ENCODE assay signal across 25 cellular contexts in genomic region chr5:2095011-2095410, GRCh38.
"Had no signal": no experiment of that assay in that cellular context is flagged by ENCODE, and none has a peak within 500 bp of the region (broad histone marks: within the 10 kb centered on the region; RNA-seq: fewer than 3 reads in every experiment).

No MANE protein-coding gene starts in this region.

- H3K27ac Mint-ChIP-seq: activated CD4-positive, alpha-beta T cell treated with anti-CD3 and anti-CD28 coated beads for 36 hours; activated CD8-positive, alpha-beta memory T cell treated with anti-CD3 and anti-CD28 coated beads, Interleukin-2, amount 10 ng/mL, durations not matched to agents 7 days and 5 days; activated CD8-positive, alpha-beta T cell treated with anti-CD3 and anti-CD28 coated beads, Interleukin-2, amount 10 ng/mL, durations not matched to agents 7 days and 5 days; activated naive CD8-positive, alpha-beta T cell; activated T-cell treated with anti-CD3 and anti-CD28 coated beads, Interleukin-2, amount 50 U/mL, for 72 hours; natural killer cell treated with Interleukin-12 subunit alpha and Interleukin-12 subunit beta and Interleukin-15 and Interleukin-18, amount 100 ng/mL, for 72 hours; stimulated activated memory B cell treated with anti-CD40 and anti-IgM and Interleukin-4, amounts not matched to agents 10 μg/mL and 1 μg/mL and 100 μg/mL, for 72 hours; stimulated activated naive CD8-positive, alpha-beta T cell treated with anti-CD3 and anti-CD28 coated beads, Interleukin-15, amount 100 ng/mL, for 72 hours; T-helper 2 cell treated with Interferon-gamma antibody and Interleukin-4, amounts not matched to agents 5 μg/mL and 100 μg/mL, for 36 hours had no signal

- H3K4me1 ChIP-seq: left ventricle myocardium inferior, sigmoid colon, tibial artery had no signal

- H3K4me2 ChIP-seq: smooth muscle cell had no signal

- H3K36me3 ChIP-seq: left ventricle myocardium inferior, sigmoid colon, tibial artery had no signal

- H3K9me3 Mint-ChIP-seq: activated T-cell treated with anti-CD3 and anti-CD28 coated beads, Interleukin-2, amount 50 U/mL, for 72 hours; natural killer cell treated with Interleukin-12 subunit alpha and Interleukin-12 subunit beta and Interleukin-15 and Interleukin-18, amount 100 ng/mL, for 72 hours; stimulated activated naive CD8-positive, alpha-beta T cell treated with anti-CD3 and anti-CD28 coated beads, Interleukin-15, amount 100 ng/mL, for 72 hours; T-helper 2 cell treated with Interferon-gamma antibody and Interleukin-4, amounts not matched to agents 5 μg/mL and 100 μg/mL, for 36 hours had no signal

- H3K27me3 ChIP-seq: sigmoid colon, tibial artery had no signal

- ATAC-seq: activated CD4-positive, alpha-beta T cell treated with anti-CD3 and anti-CD28 coated beads for 36 hours; activated CD8-positive, alpha-beta memory T cell treated with anti-CD3 and anti-CD28 coated beads, Interleukin-2, amount 10 ng/mL, durations not matched to agents 7 days and 5 days; activated CD8-positive, alpha-beta T cell treated with anti-CD3 and anti-CD28 coated beads, Interleukin-2, amount 10 ng/mL, durations not matched to agents 7 days and 5 days; activated T-cell treated with anti-CD3 and anti-CD28 coated beads, Interleukin-2, amount 50 U/mL, for 72 hours; natural killer cell treated with Interleukin-12 subunit alpha and Interleukin-12 subunit beta and Interleukin-15 and Interleukin-18, amount 100 ng/mL, for 72 hours; stimulated activated memory B cell treated with anti-CD40 and anti-IgM and Interleukin-4, amounts not matched to agents 10 μg/mL and 1 μg/mL and 100 μg/mL, for 72 hours; stimulated activated naive CD8-positive, alpha-beta T cell treated with anti-CD3 and anti-CD28 coated beads, Interleukin-15, amount 100 ng/mL, for 72 hours had no signal

- H3K27me3 Mint-ChIP-seq: activated CD8-positive, alpha-beta memory T cell treated with anti-CD3 and anti-CD28 coated beads, Interleukin-2, amount 10 ng/mL, durations not matched to agents 7 days and 5 days had no signal

- DNase-seq: activated CD4-positive, alpha-beta T cell treated with anti-CD3 and anti-CD28 coated beads for 36 hours; activated CD4-positive, CD25-positive, alpha-beta regulatory T cell; activated CD8-positive, alpha-beta memory T cell treated with anti-CD3 and anti-CD28 coated beads, Interleukin-2, amount 10 ng/mL, durations not matched to agents 7 days and 5 days; activated CD8-positive, alpha-beta T cell treated with anti-CD3 and anti-CD28 coated beads, Interleukin-2, amount 10 ng/mL, durations not matched to agents 7 days and 5 days; activated naive CD4-positive, alpha-beta T cell treated with Interleukin-2 at 50 U/mL for 16 hours; activated T-cell treated with anti-CD3 and anti-CD28 coated beads for 4 hours; activated T-cell treated with anti-CD3 and anti-CD28 coated beads, Interleukin-2, amount 50 U/mL, for 72 hours; anterior cingulate cortex; foreskin melanocyte; glutamatergic neuron; left ventricle myocardium inferior; mucosa of descending colon; sigmoid colon; stimulated activated CD4-positive, alpha-beta T cell treated with anti-CD3 and anti-CD28 coated beads, Interleukin-1b, Interleukin-23, amount 100 ng/mL, for 48 hours; stimulated activated CD4-positive, alpha-beta T cell treated with anti-CD3 and anti-CD28 coated beads, Interleukin-4, amount 100 ng/mL, for 4 hours; stimulated activated CD8-positive, alpha-beta memory T cell treated with anti-CD3 and anti-CD28 coated beads, Interleukin-4, amount 100 ng/mL, for 48 hours; stimulated activated naive CD8-positive, alpha-beta T cell treated with anti-CD3 and anti-CD28 coated beads, Interleukin-15, amount 100 ng/mL, for 72 hours; substantia nigra; T-helper 1 cell had no signal

- H3K4me3 Mint-ChIP-seq: activated CD4-positive, alpha-beta T cell treated with anti-CD3 and anti-CD28 coated beads for 36 hours; activated CD8-positive, alpha-beta memory T cell treated with anti-CD3 and anti-CD28 coated beads, Interleukin-2, amount 10 ng/mL, durations not matched to agents 7 days and 5 days; activated CD8-positive, alpha-beta T cell treated with anti-CD3 and anti-CD28 coated beads, Interleukin-2, amount 10 ng/mL, durations not matched to agents 7 days and 5 days; activated naive CD8-positive, alpha-beta T cell; activated T-cell treated with anti-CD3 and anti-CD28 coated beads, Interleukin-2, amount 50 U/mL, for 72 hours; natural killer cell treated with Interleukin-12 subunit alpha and Interleukin-12 subunit beta and Interleukin-15 and Interleukin-18, amount 100 ng/mL, for 72 hours; stimulated activated memory B cell treated with anti-CD40 and anti-IgM and Interleukin-4, amounts not matched to agents 10 μg/mL and 1 μg/mL and 100 μg/mL, for 72 hours; stimulated activated naive CD8-positive, alpha-beta T cell treated with anti-CD3 and anti-CD28 coated beads, Interleukin-15, amount 100 ng/mL, for 72 hours; T-helper 2 cell treated with Interferon-gamma antibody and Interleukin-4, amounts not matched to agents 5 μg/mL and 100 μg/mL, for 36 hours had no signal

- H3K4me1 Mint-ChIP-seq: activated CD4-positive, alpha-beta T cell treated with anti-CD3 and anti-CD28 coated beads for 36 hours; activated CD8-positive, alpha-beta memory T cell treated with anti-CD3 and anti-CD28 coated beads, Interleukin-2, amount 10 ng/mL, durations not matched to agents 7 days and 5 days; stimulated activated memory B cell treated with anti-CD40 and anti-IgM and Interleukin-4, amounts not matched to agents 10 μg/mL and 1 μg/mL and 100 μg/mL, for 72 hours; stimulated activated naive CD8-positive, alpha-beta T cell treated with anti-CD3 and anti-CD28 coated beads, Interleukin-15, amount 100 ng/mL, for 72 hours had no signal

- H3K9me3 ChIP-seq: left ventricle myocardium inferior, mucosa of descending colon, sigmoid colon, tibial artery had no signal

- H3K36me3 Mint-ChIP-seq: activated CD8-positive, alpha-beta memory T cell treated with anti-CD3 and anti-CD28 coated beads, Interleukin-2, amount 10 ng/mL, durations not matched to agents 7 days and 5 days; activated naive CD8-positive, alpha-beta T cell; natural killer cell treated with Interleukin-12 subunit alpha and Interleukin-12 subunit beta and Interleukin-15 and Interleukin-18, amount 100 ng/mL, for 72 hours; stimulated activated memory B cell treated with anti-CD40 and anti-IgM and Interleukin-4, amounts not matched to agents 10 μg/mL and 1 μg/mL and 100 μg/mL, for 72 hours had no signal

- H3K4me3 ChIP-seq: left ventricle myocardium inferior, mucosa of descending colon, sigmoid colon, smooth muscle cell, tibial artery had no signal
